In genomic region chr7:27890205-27890849, GRCh38 we compare ENCODE assay signal across 12 cellular contexts.
DNase-seq lines count a peak whose midpoint lies in the region; ATAC-seq and TF ChIP-seq lines count a peak whose summit lies in the region.
"Had no signal": no experiment of that assay in that cellular context is flagged by ENCODE, and none has a peak within 500 bp of the region (broad histone marks: within the 10 kb centered on the region; RNA-seq: fewer than 3 reads in every experiment).

No MANE protein-coding gene starts in this region.

- peaks cover 10% of the 10 kb centered on the region for H3K4me1 ChIP-seq in OCI-LY3 (ENCODE audit: low read length)
- H3K4me1 ChIP-seq: Peyer's patch had no signal

- in situ Hi-C loops in brain microvascular endothelial cell (cut with HindIII; ENCODE audit: low pct_ligation_motif_present, low sequenced_read_pairs): no loop called here

- H3K27me3 ChIP-seq in OCI-LY3 (ENCODE audit: low read depth, low read length) (no peaks in the 10 kb centered on the region), brain microvascular endothelial cell (replicated peaks) (no peaks in the 10 kb centered on the region)
- H3K27me3 ChIP-seq: Peyer's patch had no signal

- H2AFZ ChIP-seq in OCI-LY3 (ENCODE audit: low read depth, low read length): no peak overlapping the region

- H3K9ac ChIP-seq in OCI-LY3 (ENCODE audit: low read length): no peak overlapping the region

- H3K36me3 ChIP-seq in OCI-LY3 (replicated peaks; ENCODE audit: low read depth, low read length): no peaks in the 10 kb centered on the region
- no peaks in the 10 kb centered on the region for H3K36me3 ChIP-seq in brain microvascular endothelial cell (replicated peaks)
- H3K36me3 ChIP-seq: Peyer's patch had no signal

- H3K4me2 ChIP-seq in OCI-LY3 (ENCODE audit: low read length): peak overlapping the region; percentile 73

- peak overlapping the region; percentile 43; the same call in 1 of the 2 replicates for H3K4me3 ChIP-seq in OCI-LY3 (ENCODE audit: low read length)
- H3K4me3 ChIP-seq in brain microvascular endothelial cell (ENCODE audit: low read depth, low read length): no peak overlapping the region
- H3K4me3 ChIP-seq: Peyer's patch had no signal

- H3K27ac ChIP-seq in OCI-LY3 (ENCODE audit: low read length): no peak overlapping the region
- no peak overlapping the region for H3K27ac ChIP-seq in brain microvascular endothelial cell
- H3K27ac ChIP-seq: Peyer's patch had no signal

- H3K9me3 ChIP-seq in OCI-LY3 (ENCODE audit: insufficient read depth, low read length): no peaks in the 10 kb centered on the region
- H3K9me3 ChIP-seq: Peyer's patch had no signal

- DNase-seq in GM20000 (ENCODE audit: low spot score) (peak; percentile 76), GOT3 (lab: John Stamatoyannopoulos, UW) (no peak), HPDE6-E6E7 (ENCODE audit: extremely low spot score) (no peak), NCI-H2107 (lab: John Stamatoyannopoulos, UW) (no peak), brain microvascular endothelial cell (no peak)
- DNase-seq: activated naive CD4-positive, alpha-beta T cell treated with Interleukin-2 at 50 U/mL for 16 hours; H9; NCI-H1048; Peyer's patch had no signal

- H3K79me2 ChIP-seq in OCI-LY3 (ENCODE audit: low read length): no peaks in the 10 kb centered on the region

- ATAC-seq in GM18520 (IDR thresholded peaks at IDR 0.05; ENCODE audit: unreplicated experiment): peak; percentile 97
- peak; percentile 99 for ATAC-seq in HG02973 (IDR thresholded peaks at IDR 0.05; ENCODE audit: unreplicated experiment)

- TF ChIP-seq CTCF in GM20000 (IDR thresholded peaks at IDR 0.05; ENCODE audit: extremely low read depth, missing control alignments) (no peak), OCI-LY3 (IDR thresholded peaks at IDR 0.05; ENCODE audit: low read depth, low read length) (no peak), brain microvascular endothelial cell (IDR thresholded peaks at IDR 0.05; ENCODE audit: low read depth, low read length, missing control alignments) (no peak)

- H4K20me1 ChIP-seq in OCI-LY3 (ENCODE audit: insufficient read depth, low read length): no peaks in the 10 kb centered on the region; the same call in 1 of the 2 replicates
